Comparison of ENCODE assay signal across 11 cellular contexts in the genomic region with DNA sequence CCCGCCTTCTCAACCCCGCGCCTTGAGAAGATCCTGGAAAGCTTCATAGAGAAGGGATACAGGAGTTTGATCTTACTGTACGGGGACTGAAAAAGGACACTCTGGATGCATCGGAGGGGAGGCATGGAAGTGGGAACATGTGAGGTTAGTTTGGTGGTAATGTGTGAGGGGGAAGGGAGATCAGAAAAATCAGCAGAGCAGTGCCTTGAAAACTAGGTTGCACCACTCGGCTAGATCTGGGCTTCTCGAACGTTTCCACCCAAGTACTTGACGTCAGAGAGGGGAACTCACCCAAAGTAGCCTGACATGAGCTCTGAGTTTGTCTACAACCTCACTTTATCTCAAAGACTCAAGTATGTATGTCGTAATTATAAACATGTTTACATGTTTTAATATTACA. TPM values are rescaled to one million over a fixed set of nuclear protein-coding genes. Genes with fewer than 3 reads are reported as not detected.
DNase-seq lines count a peak whose midpoint lies in the region; ATAC-seq and TF ChIP-seq lines count a peak whose summit lies in the region.
"Had no signal": no experiment of that assay in that cellular context is flagged by ENCODE, and none has a peak within 500 bp of the region (broad histone marks: within the 10 kb centered on the region; RNA-seq: fewer than 3 reads in every experiment).

No MANE protein-coding gene starts in this region.

- H3K4me3 ChIP-seq in effector memory CD4-positive, alpha-beta T cell (ENCODE audit: insufficient read depth, low read depth, low read length, poor library complexity, severe bottlenecking), result peak overlapping the region; percentile 41
- H3K4me3 ChIP-seq: testis had no signal

- no peak for ATAC-seq in GM21447 (IDR thresholded peaks at IDR 0.05; ENCODE audit: unreplicated experiment)
- ATAC-seq in SK-N-SH treated with all-trans-retinoic acid at 6 μM for 48 hours, result no peak

- H3K4me3 Mint-ChIP-seq in activated CD4-positive, alpha-beta memory T cell treated with anti-CD3 and anti-CD28 coated beads, Interleukin-2, amount 10 ng/mL, durations not matched to agents 7 days and 5 days, result peak overlapping the region; percentile 60

- CTCF ChIA-PET in activated CD4-positive, alpha-beta memory T cell treated with anti-CD3 and anti-CD28 coated beads, Interleukin-2, amount 10 ng/mL, durations not matched to agents 7 days and 5 days (lab: Charles Lee), result interaction anchor here (1.0 to 1.3 kb wide), 2 partner anchors 25 to 362 kb away, joined by 4 to 6 read pairs; no protein-coding TSS in a partner anchor

- H3K27me3 Mint-ChIP-seq in activated CD4-positive, alpha-beta memory T cell treated with anti-CD3 and anti-CD28 coated beads, Interleukin-2, amount 10 ng/mL, durations not matched to agents 7 days and 5 days, result no peaks in the 10 kb centered on the region

- H3K36me3 ChIP-seq in effector memory CD4-positive, alpha-beta T cell (ENCODE audit: control insufficient read depth, insufficient read depth, low read length), result peaks cover 9% of the 10 kb centered on the region

- no peaks in the 10 kb centered on the region for H3K27me3 ChIP-seq in effector memory CD4-positive, alpha-beta T cell (replicated peaks; ENCODE audit: control insufficient read depth, insufficient read depth, low read length, poor library complexity, severe bottlenecking)
- H3K27me3 ChIP-seq: neutrophil, testis had no signal

- no peaks in the 10 kb centered on the region for H3K9me3 ChIP-seq in effector memory CD4-positive, alpha-beta T cell (ENCODE audit: control insufficient read depth, low read length)
- H3K9me3 ChIP-seq: neutrophil, testis had no signal

- H3K27ac ChIP-seq in effector memory CD4-positive, alpha-beta T cell (ENCODE audit: insufficient read depth, low read length, poor library complexity, severe bottlenecking), result peak overlapping the region; percentile 88
- H3K27ac ChIP-seq: testis had no signal

- peaks cover 22% of the 10 kb centered on the region for H3K36me3 Mint-ChIP-seq in activated CD4-positive, alpha-beta memory T cell treated with anti-CD3 and anti-CD28 coated beads, Interleukin-2, amount 10 ng/mL, durations not matched to agents 7 days and 5 days (ENCODE audit: low read depth)

- peaks cover 31% of the 10 kb centered on the region for H3K4me1 Mint-ChIP-seq in activated CD4-positive, alpha-beta memory T cell treated with anti-CD3 and anti-CD28 coated beads, Interleukin-2, amount 10 ng/mL, durations not matched to agents 7 days and 5 days

- H3K9me3 Mint-ChIP-seq in activated CD4-positive, alpha-beta memory T cell treated with anti-CD3 and anti-CD28 coated beads, Interleukin-2, amount 10 ng/mL, durations not matched to agents 7 days and 5 days, result no peaks in the 10 kb centered on the region

- POLR2A ChIA-PET in activated CD4-positive, alpha-beta memory T cell treated with anti-CD3 and anti-CD28 coated beads, Interleukin-2, amount 10 ng/mL, durations not matched to agents 7 days and 5 days (lab: Charles Lee), result interaction anchor here (0.8 to 2.6 kb wide), 8 partner anchors 10 to 124 kb away, joined by 3 to 27 read pairs (median 5); a partner anchor contains a TSS

- H3K27ac Mint-ChIP-seq in activated CD4-positive, alpha-beta memory T cell treated with anti-CD3 and anti-CD28 coated beads, Interleukin-2, amount 10 ng/mL, durations not matched to agents 7 days and 5 days, result peak overlapping the region; percentile 82

- peaks cover 18% of the 10 kb centered on the region for H3K4me1 ChIP-seq in effector memory CD4-positive, alpha-beta T cell (ENCODE audit: control insufficient read depth, insufficient read depth, low read length, poor library complexity, severe bottlenecking)
- H3K4me1 ChIP-seq: testis had no signal

- DNase-seq in stimulated activated CD8-positive, alpha-beta memory T cell treated with anti-CD3 and anti-CD28 coated beads, Interleukin-12 subunit alpha, Interleukin-12 subunit beta, amount 100 ng/mL, for 1 hour (ENCODE audit: low read depth), result peak; percentile 38
- DNase-seq in stimulated activated CD8-positive, alpha-beta memory T cell treated with anti-CD3 and anti-CD28 coated beads, Interleukin-4, amount 100 ng/mL, for 48 hours, result no peak
- peak; percentile 44 for DNase-seq in activated CD4-positive, alpha-beta memory T cell treated with anti-CD3 and anti-CD28 coated beads, Interleukin-2, amount 10 ng/mL, durations not matched to agents 7 days and 5 days
- peak; percentile 53 to 65 (median 56) for DNase-seq in effector memory CD4-positive, alpha-beta T cell
- no peak for DNase-seq in cortex of kidney (lab: John Stamatoyannopoulos, UW)
- DNase-seq in NCI-H2081 treated with DMSO at 0.1 percent for 48 hours (lab: John Stamatoyannopoulos, UW), result no peak
- DNase-seq: NCI-H1436 treated with DMSO at 0.1 percent for 48 hours, testis had no signal

TF ChIP-seq in SK-N-SH treated with all-trans-retinoic acid at 6 μM for 48 hours, 23 proteins besides CTCF, POLR2A, EP300 and RAD21 (continues in another document):
- TF ChIP-seq ZFP30 (CRISPR knock-in tag; IDR thresholded peaks at IDR 0.05), result no peak
- no peak for TF ChIP-seq ZNF70 (CRISPR knock-in tag; IDR thresholded peaks at IDR 0.05)
- no peak for TF ChIP-seq TCF4 (CRISPR knock-in tag; IDR thresholded peaks at IDR 0.05; ENCODE audit: borderline replicate concordance)
- TF ChIP-seq TOX (CRISPR knock-in tag; IDR thresholded peaks at IDR 0.05; ENCODE audit: borderline replicate concordance), result no peak
- TF ChIP-seq ZNF565 (CRISPR knock-in tag; conservative IDR thresholded peaks at IDR 0.05; ENCODE audit: low read depth), result no peak
- TF ChIP-seq ZNF8 (CRISPR knock-in tag; IDR thresholded peaks at IDR 0.05), result no peak
- TF ChIP-seq, protein P1, sequence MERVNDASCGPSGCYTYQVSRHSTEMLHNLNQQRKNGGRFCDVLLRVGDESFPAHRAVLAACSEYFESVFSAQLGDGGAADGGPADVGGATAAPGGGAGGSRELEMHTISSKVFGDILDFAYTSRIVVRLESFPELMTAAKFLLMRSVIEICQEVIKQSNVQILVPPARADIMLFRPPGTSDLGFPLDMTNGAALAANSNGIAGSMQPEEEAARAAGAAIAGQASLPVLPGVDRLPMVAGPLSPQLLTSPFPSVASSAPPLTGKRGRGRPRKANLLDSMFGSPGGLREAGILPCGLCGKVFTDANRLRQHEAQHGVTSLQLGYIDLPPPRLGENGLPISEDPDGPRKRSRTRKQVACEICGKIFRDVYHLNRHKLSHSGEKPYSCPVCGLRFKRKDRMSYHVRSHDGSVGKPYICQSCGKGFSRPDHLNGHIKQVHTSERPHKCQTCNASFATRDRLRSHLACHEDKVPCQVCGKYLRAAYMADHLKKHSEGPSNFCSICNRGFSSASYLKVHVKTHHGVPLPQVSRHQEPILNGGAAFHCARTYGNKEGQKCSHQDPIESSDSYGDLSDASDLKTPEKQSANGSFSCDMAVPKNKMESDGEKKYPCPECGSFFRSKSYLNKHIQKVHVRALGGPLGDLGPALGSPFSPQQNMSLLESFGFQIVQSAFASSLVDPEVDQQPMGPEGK (CRISPR knock-in tag; IDR thresholded peaks at IDR 0.05; ENCODE audit: borderline replicate concordance), result no peak
- TF ChIP-seq CSDC2 (CRISPR knock-in tag; IDR thresholded peaks at IDR 0.05), result no peak
- TF ChIP-seq, protein P2, sequence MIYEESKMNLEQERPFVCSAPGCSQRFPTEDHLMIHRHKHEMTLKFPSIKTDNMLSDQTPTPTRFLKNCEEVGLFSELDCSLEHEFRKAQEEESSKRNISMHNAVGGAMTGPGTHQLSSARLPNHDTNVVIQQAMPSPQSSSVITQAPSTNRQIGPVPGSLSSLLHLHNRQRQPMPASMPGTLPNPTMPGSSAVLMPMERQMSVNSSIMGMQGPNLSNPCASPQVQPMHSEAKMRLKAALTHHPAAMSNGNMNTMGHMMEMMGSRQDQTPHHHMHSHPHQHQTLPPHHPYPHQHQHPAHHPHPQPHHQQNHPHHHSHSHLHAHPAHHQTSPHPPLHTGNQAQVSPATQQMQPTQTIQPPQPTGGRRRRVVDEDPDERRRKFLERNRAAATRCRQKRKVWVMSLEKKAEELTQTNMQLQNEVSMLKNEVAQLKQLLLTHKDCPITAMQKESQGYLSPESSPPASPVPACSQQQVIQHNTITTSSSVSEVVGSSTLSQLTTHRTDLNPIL (CRISPR knock-in tag; IDR thresholded peaks at IDR 0.05; ENCODE audit: low read depth), result no peak
- TF ChIP-seq ZC3H10 (CRISPR knock-in tag; IDR thresholded peaks at IDR 0.05), result no peak
- TF ChIP-seq ZFP3 (CRISPR knock-in tag; IDR thresholded peaks at IDR 0.05), result no peak
- TF ChIP-seq ARNTL (CRISPR knock-in tag; IDR thresholded peaks at IDR 0.05; ENCODE audit: borderline replicate concordance, low read depth), result no peak
- no peak for TF ChIP-seq GLIS3 (CRISPR knock-in tag; IDR thresholded peaks at IDR 0.05)
- TF ChIP-seq, protein P3, sequence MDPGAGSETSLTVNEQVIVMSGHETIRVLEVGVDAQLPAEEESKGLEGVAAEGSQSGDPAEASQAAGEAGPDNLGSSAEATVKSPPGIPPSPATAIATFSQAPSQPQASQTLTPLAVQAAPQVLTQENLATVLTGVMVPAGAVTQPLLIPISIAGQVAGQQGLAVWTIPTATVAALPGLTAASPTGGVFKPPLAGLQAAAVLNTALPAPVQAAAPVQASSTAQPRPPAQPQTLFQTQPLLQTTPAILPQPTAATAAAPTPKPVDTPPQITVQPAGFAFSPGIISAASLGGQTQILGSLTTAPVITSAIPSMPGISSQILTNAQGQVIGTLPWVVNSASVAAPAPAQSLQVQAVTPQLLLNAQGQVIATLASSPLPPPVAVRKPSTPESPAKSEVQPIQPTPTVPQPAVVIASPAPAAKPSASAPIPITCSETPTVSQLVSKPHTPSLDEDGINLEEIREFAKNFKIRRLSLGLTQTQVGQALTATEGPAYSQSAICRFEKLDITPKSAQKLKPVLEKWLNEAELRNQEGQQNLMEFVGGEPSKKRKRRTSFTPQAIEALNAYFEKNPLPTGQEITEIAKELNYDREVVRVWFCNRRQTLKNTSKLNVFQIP (CRISPR knock-in tag; IDR thresholded peaks at IDR 0.05; ENCODE audit: borderline replicate concordance, low read depth), result no peak
- no peak for TF ChIP-seq RARB (CRISPR knock-in tag; IDR thresholded peaks at IDR 0.05)
- no peak for TF ChIP-seq SNAI2 (CRISPR knock-in tag; IDR thresholded peaks at IDR 0.05)

RNA-seq across cellular contexts. Expression of a gene that starts 14.5 kb away (rescaled TPM):
- total RNA-seq in activated CD4-positive, alpha-beta memory T cell treated with anti-CD3 and anti-CD28 coated beads, Interleukin-2, amount 10 ng/mL, durations not matched to agents 7 days and 5 days, result 10 to 100 TPM; 10.8 to 12.1 TPM

RNA-seq across cellular contexts. Expression of a gene that starts 14.8 kb away (rescaled TPM):
- total RNA-seq in activated CD4-positive, alpha-beta memory T cell treated with anti-CD3 and anti-CD28 coated beads, Interleukin-2, amount 10 ng/mL, durations not matched to agents 7 days and 5 days, result 1 to 10 TPM; 7.5 to 9.3 TPM

Comparison
In these comparisons a context has a peak if more than half of its experiments do, and no peak if none do; other contexts are left out.
1. DNase-seq: peak in stimulated activated CD8-positive, alpha-beta memory T cell treated with anti-CD3 and anti-CD28 coated beads, Interleukin-12 subunit alpha, Interleukin-12 subunit beta, amount 100 ng/mL, for 1 hour (single experiment), activated CD4-positive, alpha-beta memory T cell treated with anti-CD3 and anti-CD28 coated beads, Interleukin-2, amount 10 ng/mL, durations not matched to agents 7 days and 5 days (single experiment) and effector memory CD4-positive, alpha-beta T cell (3 of 3); none in stimulated activated CD8-positive, alpha-beta memory T cell treated with anti-CD3 and anti-CD28 coated beads, Interleukin-4, amount 100 ng/mL, for 48 hours (single experiment), cortex of kidney (single experiment) and NCI-H2081 treated with DMSO at 0.1 percent for 48 hours (single experiment).